21 cellular contexts compared by ENCODE assay signal in genomic region chr1:216710042-216710441, GRCh38. TPM values are rescaled to one million over a fixed set of nuclear protein-coding genes. Genes with fewer than 3 reads are reported as not detected.
A peak's percentile ranks its signal among the peaks of the same experiment; 100 is the strongest.
DNase-seq lines count a peak whose midpoint lies in the region; ATAC-seq, FAIRE-seq and TF ChIP-seq lines count a peak whose summit lies in the region.
"Had no signal": no experiment of that assay in that cellular context is flagged by ENCODE, and none has a peak within 500 bp of the region (broad histone marks: within the 10 kb centered on the region; RNA-seq: fewer than 3 reads in every experiment).

No MANE protein-coding gene starts in this region.

- intact Hi-C loops in Right ventricle myocardium superior (cut with DNase I), result no loop called here

- no peaks in the 10 kb centered on the region for H3K36me3 ChIP-seq in keratinocyte (ENCODE audit: control insufficient read depth in 2 of 2, extremely low read depth in 1 of 2, insufficient read depth in 2 of 2, low read length in 2 of 2)

- H3K4me1 ChIP-seq in keratinocyte (ENCODE audit: control insufficient read depth, extremely low read depth, insufficient read depth, low read length), result peaks cover 8% of the 10 kb centered on the region
- H3K4me1 ChIP-seq: A549, Caco-2 had no signal

- no peaks in the 10 kb centered on the region for H3K9me1 ChIP-seq in keratinocyte (ENCODE audit: control insufficient read depth, extremely low read depth, insufficient read depth, low read length)

- no peak overlapping the region for H3K9ac ChIP-seq in keratinocyte (ENCODE audit: control insufficient read depth, extremely low read depth, insufficient read depth, low read length)
- H3K9ac ChIP-seq: SK-N-SH had no signal

- dilution Hi-C loops in keratinocyte (cut with MboI; ENCODE audit: extremely low pct_ligation_motif_present, low sequenced_read_pairs), result no loop called here

- H3K9me3 Mint-ChIP-seq in activated CD4-positive, alpha-beta memory T cell treated with anti-CD3 and anti-CD28 coated beads, Interleukin-2, amount 10 ng/mL, durations not matched to agents 7 days and 5 days, result no peaks in the 10 kb centered on the region
- H3K9me3 Mint-ChIP-seq in stimulated activated effector memory CD8-positive, alpha-beta T cell treated with anti-CD3 and anti-CD28 coated beads, Interleukin-12 subunit alpha, Interleukin-12 subunit beta, amount 100 ng/mL, for 72 hours, result peaks cover 2% of the 10 kb centered on the region
- H3K9me3 Mint-ChIP-seq in activated T-cell treated with anti-CD3 and anti-CD28 coated beads, Interleukin-2, amount 50 U/mL, for 4 hours, result no peaks in the 10 kb centered on the region
- H3K9me3 Mint-ChIP-seq: HFFc6 had no signal

- no peak for TF ChIP-seq CTCF in keratinocyte (optimal IDR thresholded peaks at IDR 0.05 in 1 of 3, IDR thresholded peaks at IDR 0.05 in 1 of 3, conservative IDR thresholded peaks at IDR 0.05 in 1 of 3; ENCODE audit: extremely low read depth in 1 of 3, insufficient read depth in 2 of 3, low read length in 3 of 3)

- no peak overlapping the region for H3K27ac ChIP-seq in keratinocyte (ENCODE audit: control insufficient read depth, insufficient read depth, low read length)
- H3K27ac ChIP-seq: A549 had no signal

- peak; percentile 20 for FAIRE-seq in keratinocyte (lab: Jason Lieb, UNC)
- FAIRE-seq: A549, H54, HepG2 had no signal

- H2AFZ ChIP-seq in keratinocyte (ENCODE audit: control insufficient read depth, low read length), result no peak overlapping the region

- H3K4me1 Mint-ChIP-seq in activated CD4-positive, alpha-beta memory T cell treated with anti-CD3 and anti-CD28 coated beads, Interleukin-2, amount 10 ng/mL, durations not matched to agents 7 days and 5 days, result no peaks in the 10 kb centered on the region
- H3K4me1 Mint-ChIP-seq in stimulated activated effector memory CD8-positive, alpha-beta T cell treated with anti-CD3 and anti-CD28 coated beads, Interleukin-12 subunit alpha, Interleukin-12 subunit beta, amount 100 ng/mL, for 72 hours, result no peaks in the 10 kb centered on the region
- H3K4me1 Mint-ChIP-seq in activated T-cell treated with anti-CD3 and anti-CD28 coated beads, Interleukin-2, amount 50 U/mL, for 4 hours (ENCODE audit: low read depth), result no peaks in the 10 kb centered on the region
- H3K4me1 Mint-ChIP-seq: CD14-positive monocyte, T-cell had no signal

- H3K4me3 Mint-ChIP-seq in activated CD4-positive, alpha-beta memory T cell treated with anti-CD3 and anti-CD28 coated beads, Interleukin-2, amount 10 ng/mL, durations not matched to agents 7 days and 5 days, result no peak overlapping the region
- no peak overlapping the region for H3K4me3 Mint-ChIP-seq in stimulated activated effector memory CD8-positive, alpha-beta T cell treated with anti-CD3 and anti-CD28 coated beads, Interleukin-12 subunit alpha, Interleukin-12 subunit beta, amount 100 ng/mL, for 72 hours
- no peak overlapping the region for H3K4me3 Mint-ChIP-seq in activated T-cell treated with anti-CD3 and anti-CD28 coated beads, Interleukin-2, amount 50 U/mL, for 4 hours
- H3K4me3 Mint-ChIP-seq: CD14-positive monocyte, HFFc6, T-cell had no signal

- DNase-seq in NCI-H2171 treated with DMSO at 0.1 percent for 48 hours (lab: John Stamatoyannopoulos, UW) (peak; percentile 34), NCI-H2171 (lab: John Stamatoyannopoulos, UW) (no peak), NCI-H345 treated with DMSO at 0.1 percent for 48 hours (lab: John Stamatoyannopoulos, UW; ENCODE audit: unreplicated experiment) (peak; percentile 85), Right ventricle myocardium superior (no peak), keratinocyte (ENCODE audit: low read depth, low spot score) (no peak)
- no peak for DNase-seq in activated CD4-positive, alpha-beta memory T cell treated with anti-CD3 and anti-CD28 coated beads, Interleukin-2, amount 10 ng/mL, durations not matched to agents 7 days and 5 days
- no peak for DNase-seq in stimulated activated effector memory CD8-positive, alpha-beta T cell treated with anti-CD3 and anti-CD28 coated beads, Interleukin-12 subunit alpha, Interleukin-12 subunit beta, amount 100 ng/mL, for 72 hours (ENCODE audit: low spot score in 2 of 2)
- DNase-seq in activated T-cell treated with anti-CD3 and anti-CD28 coated beads, Interleukin-2, amount 50 U/mL, for 4 hours, result no peak
- DNase-seq: Caco-2, DMS53, HFFc6, KG1, NCI-H1436 treated with DMSO at 0.1 percent for 48 hours, NCI-H2081 treated with DMSO at 0.1 percent for 48 hours, NCI-H510A treated with DMSO at 0.1 percent for 48 hours, SK-N-SH, T-cell had no signal

- POLR2A ChIA-PET in activated CD4-positive, alpha-beta memory T cell treated with anti-CD3 and anti-CD28 coated beads, Interleukin-2, amount 10 ng/mL, durations not matched to agents 7 days and 5 days (lab: Charles Lee), result no interaction called here

- peaks cover 2% of the 10 kb centered on the region for H3K27me3 ChIP-seq in keratinocyte (ENCODE audit: control insufficient read depth, extremely low read depth, insufficient read depth, low read length)

- no peak overlapping the region for H3K4me2 ChIP-seq in keratinocyte (ENCODE audit: control insufficient read depth, extremely low read depth, insufficient read depth, low read depth, low read length)
- H3K4me2 ChIP-seq: A549, SK-N-SH had no signal

- no peaks in the 10 kb centered on the region for H3K36me3 Mint-ChIP-seq in activated CD4-positive, alpha-beta memory T cell treated with anti-CD3 and anti-CD28 coated beads, Interleukin-2, amount 10 ng/mL, durations not matched to agents 7 days and 5 days (ENCODE audit: low read depth)
- no peaks in the 10 kb centered on the region for H3K36me3 Mint-ChIP-seq in stimulated activated effector memory CD8-positive, alpha-beta T cell treated with anti-CD3 and anti-CD28 coated beads, Interleukin-12 subunit alpha, Interleukin-12 subunit beta, amount 100 ng/mL, for 72 hours
- no peaks in the 10 kb centered on the region for H3K36me3 Mint-ChIP-seq in activated T-cell treated with anti-CD3 and anti-CD28 coated beads, Interleukin-2, amount 50 U/mL, for 4 hours (ENCODE audit: insufficient read depth)
- H3K36me3 Mint-ChIP-seq: CD14-positive monocyte, T-cell had no signal

- no peak overlapping the region for H3K4me3 ChIP-seq in keratinocyte (ENCODE audit: control insufficient read depth in 2 of 3, extremely low read depth in 1 of 3, insufficient read depth in 2 of 3, low read depth in 1 of 3, low read length in 3 of 3)
- H3K4me3 ChIP-seq: A549 had no signal

- no peak overlapping the region for H3K27ac Mint-ChIP-seq in activated CD4-positive, alpha-beta memory T cell treated with anti-CD3 and anti-CD28 coated beads, Interleukin-2, amount 10 ng/mL, durations not matched to agents 7 days and 5 days
- H3K27ac Mint-ChIP-seq in stimulated activated effector memory CD8-positive, alpha-beta T cell treated with anti-CD3 and anti-CD28 coated beads, Interleukin-12 subunit alpha, Interleukin-12 subunit beta, amount 100 ng/mL, for 72 hours, result no peak overlapping the region
- H3K27ac Mint-ChIP-seq: CD14-positive monocyte, HFFc6, T-cell had no signal

- peak; percentile 70 for ATAC-seq in Right ventricle myocardium superior (ENCODE audit: poor library complexity)
- no peak for ATAC-seq in stimulated activated effector memory CD8-positive, alpha-beta T cell treated with anti-CD3 and anti-CD28 coated beads, Interleukin-12 subunit alpha, Interleukin-12 subunit beta, amount 100 ng/mL, for 72 hours
- no peak for ATAC-seq in activated T-cell treated with anti-CD3 and anti-CD28 coated beads, Interleukin-2, amount 50 U/mL, for 4 hours
- ATAC-seq: A549, HepG2, T-cell had no signal

- no peaks in the 10 kb centered on the region for H3K27me3 Mint-ChIP-seq in activated CD4-positive, alpha-beta memory T cell treated with anti-CD3 and anti-CD28 coated beads, Interleukin-2, amount 10 ng/mL, durations not matched to agents 7 days and 5 days
- H3K27me3 Mint-ChIP-seq in activated T-cell treated with anti-CD3 and anti-CD28 coated beads, Interleukin-2, amount 50 U/mL, for 4 hours (ENCODE audit: low read depth), result no peaks in the 10 kb centered on the region
- H3K27me3 Mint-ChIP-seq: T-cell had no signal

- H3K79me2 ChIP-seq in keratinocyte (ENCODE audit: control insufficient read depth, insufficient read depth, low read length), result no peaks in the 10 kb centered on the region

- no peaks in the 10 kb centered on the region for H3K9me3 ChIP-seq in keratinocyte (ENCODE audit: control insufficient read depth, low read depth, low read length)
- H3K9me3 ChIP-seq: A549, Caco-2, SK-N-SH had no signal

- no peaks in the 10 kb centered on the region for H4K20me1 ChIP-seq in keratinocyte (ENCODE audit: control insufficient read depth, extremely low read depth, insufficient read depth, low read length)

- CTCF ChIA-PET in activated CD4-positive, alpha-beta memory T cell treated with anti-CD3 and anti-CD28 coated beads, Interleukin-2, amount 10 ng/mL, durations not matched to agents 7 days and 5 days (lab: Charles Lee), result no interaction called here

RNA-seq across cellular contexts. Expression of gene ESRRG, which starts 13.2 kb away (rescaled TPM):
- 45.5 TPM for total RNA-seq in Right ventricle myocardium superior
- 0.08 to 0.16 TPM (median 0.08 TPM) in 3 replicates for polyA plus RNA-seq in keratinocyte
- polyA plus RNA-seq in keratinocyte (2011; ENCODE audit: low read depth), result not detected
- 0.04 and 0.07 TPM in 2 replicates for polyA plus RNA-seq in keratinocyte (2011; cell fraction: cytosol; rRNA removed)
- polyA plus RNA-seq in keratinocyte (2011; cell fraction: nucleus; rRNA removed), result 0.05 and 0.08 TPM in 2 replicates
- polyA plus RNA-seq in keratinocyte (2012; ENCODE audit: low replicate concordance), result 0.14 TPM in 1 of 2 replicates, not detected in the other
- polyA minus RNA-seq in keratinocyte, result 0.42 to 1.3 TPM (median 0.46 TPM) in 3 replicates
- polyA minus RNA-seq in keratinocyte (2011; cell fraction: cytosol; rRNA and poly(A)+ RNA removed), result not detected
- polyA minus RNA-seq in keratinocyte (2011; cell fraction: nucleus; rRNA and poly(A)+ RNA removed), result 0.42 and 0.47 TPM in 2 replicates
- total RNA-seq in activated CD4-positive, alpha-beta memory T cell treated with anti-CD3 and anti-CD28 coated beads, Interleukin-2, amount 10 ng/mL, durations not matched to agents 7 days and 5 days, result not detected
- not detected for total RNA-seq in activated T-cell treated with anti-CD3 and anti-CD28 coated beads, Interleukin-2, amount 50 U/mL, for 4 hours
- total RNA-seq: HepG2 had no signal
- polyA plus RNA-seq: CD14-positive monocyte, HepG2 had no signal

Comparison
In these comparisons a context has a peak if more than half of its experiments do, and no peak if none do; other contexts are left out.
1. DNase-seq: peak in NCI-H2171 treated with DMSO at 0.1 percent for 48 hours (single experiment) and NCI-H345 treated with DMSO at 0.1 percent for 48 hours (single experiment); none in NCI-H2171 (single experiment), Right ventricle myocardium superior (single experiment), keratinocyte (single experiment), activated CD4-positive, alpha-beta memory T cell treated with anti-CD3 and anti-CD28 coated beads, Interleukin-2, amount 10 ng/mL, durations not matched to agents 7 days and 5 days (single experiment), stimulated activated effector memory CD8-positive, alpha-beta T cell treated with anti-CD3 and anti-CD28 coated beads, Interleukin-12 subunit alpha, Interleukin-12 subunit beta, amount 100 ng/mL, for 72 hours (0 of 2) and activated T-cell treated with anti-CD3 and anti-CD28 coated beads, Interleukin-2, amount 50 U/mL, for 4 hours (single experiment).
2. RNA of gene ESRRG, which starts 13.2 kb away (total RNA-seq): 45.5 TPM in Right ventricle myocardium superior (single experiment); not detected in activated CD4-positive, alpha-beta memory T cell treated with anti-CD3 and anti-CD28 coated beads, Interleukin-2, amount 10 ng/mL, durations not matched to agents 7 days and 5 days and not detected in activated T-cell treated with anti-CD3 and anti-CD28 coated beads, Interleukin-2, amount 50 U/mL, for 4 hours; every median in the first group is over 10 times any median in the second.